Comparison of ENCODE assay signal across 1 cellular context in genomic region chrX:154135458-154136229, GRCh38.
TF ChIP-seq lines count a peak whose summit lies in the region.

No MANE protein-coding gene starts in this region.

TF ChIP-seq in K562, 482 proteins besides CTCF, POLR2A, EP300 and RAD21:
- TF ChIP-seq LARP7 (IDR thresholded peaks at IDR 0.05) = no peak
- TF ChIP-seq SRSF1 (IDR thresholded peaks at IDR 0.05; ENCODE audit: low read depth, low read length) = no peak
- no peak for TF ChIP-seq GTF2E2 (tag; IDR thresholded peaks at IDR 0.05)
- TF ChIP-seq ZNF354B (CRISPR knock-in tag; IDR thresholded peaks at IDR 0.05) = no peak
- no peak for TF ChIP-seq FOSL1 (tag; conservative IDR thresholded peaks at IDR 0.05)
- no peak for TF ChIP-seq MTA1 (IDR thresholded peaks at IDR 0.05; ENCODE audit: borderline replicate concordance)
- no peak for TF ChIP-seq SNAPC5 (CRISPR knock-in tag; IDR thresholded peaks at IDR 0.05)
- no peak for TF ChIP-seq NBN (IDR thresholded peaks at IDR 0.05; ENCODE audit: low read depth)
TF ChIP-seq in K562: peak in this region for 0.
